ENCODE assay signal across 8 cellular contexts in the genomic region with DNA sequence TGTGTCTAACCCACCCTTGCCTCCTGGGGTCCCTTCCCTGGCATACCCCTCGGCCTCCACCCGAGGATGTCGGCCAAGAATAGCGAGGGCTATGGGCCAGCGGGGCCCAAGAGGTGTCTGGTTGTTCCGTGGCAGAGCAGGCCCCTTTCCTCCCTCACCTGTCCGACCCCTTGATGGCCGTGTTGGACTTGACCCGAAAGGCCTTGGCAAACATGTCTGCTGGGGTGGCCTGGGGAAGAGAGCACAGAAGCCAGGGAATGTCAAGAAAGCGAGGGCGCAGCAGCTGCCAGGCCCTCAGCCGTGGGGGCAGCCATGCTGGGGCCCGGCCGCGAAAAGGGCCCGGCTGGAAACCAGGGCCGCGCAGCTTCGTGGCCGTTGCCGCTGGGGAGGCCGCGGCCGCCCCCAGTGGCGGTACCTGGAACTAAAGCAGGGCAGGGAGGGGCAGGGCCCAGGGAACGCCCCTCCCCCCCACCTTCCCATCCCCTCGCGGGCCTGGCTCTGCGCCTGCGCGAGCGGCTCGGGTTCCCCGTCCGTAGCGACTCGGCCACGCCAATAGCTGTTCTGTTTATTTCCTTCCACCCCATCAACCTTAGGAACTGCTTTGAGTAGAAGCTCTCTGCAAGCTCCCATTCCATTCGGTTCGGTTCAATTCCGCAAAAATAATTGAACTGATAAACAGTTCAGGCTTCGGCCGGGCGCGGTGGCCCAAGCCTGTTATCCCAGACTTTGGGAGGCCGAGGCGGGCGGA. TPM values are rescaled to one million over a fixed set of nuclear protein-coding genes. Genes with fewer than 3 reads are reported as not detected.
DNase-seq lines count a peak whose midpoint lies in the region; ATAC-seq and TF ChIP-seq lines count a peak whose summit lies in the region.

EIF2D (minus strand) TSS at position 337 of the 748 bp plus-strand sequence; CDS start at position 214, 123 bp downstream.

- in situ Hi-C loops in KBM-7 (cut with MboI; ENCODE audit: low pct_unique_long_range_greater_than_20kb, low sequenced_read_pairs): no loop called here

- peaks cover 16% of the 10 kb centered on the region for H3K79me2 ChIP-seq in PC-3 (ENCODE audit: low read length)

- H3K4me2 ChIP-seq in PC-3 (ENCODE audit: low read length): peak within 1 kb of the TSS; percentile 82

- TF ChIP-seq CTCF in PC-3 (conservative IDR thresholded peaks at IDR 0.05; ENCODE audit: low read depth, low read length) (peak; percentile 98), epithelial cell of esophagus (IDR thresholded peaks at IDR 0.05; ENCODE audit: insufficient read depth, low read depth, low read length, missing control alignments) (peak; percentile 75)

- CTCF ChIA-PET in PC-3 (lab: Charles Lee): interaction anchor here (0.6 to 1.7 kb wide), 28 partner anchors 9 to 709 kb away, joined by 3 to 23 read pairs (median 4); partner anchors contain the start of genes DYRK3, IKBKE and MAPKAPK2

- peak within 1 kb of the TSS; percentile 92 for H3K9ac ChIP-seq in PC-3 (ENCODE audit: low read length)

- H3K4me1 ChIP-seq in PC-3 (ENCODE audit: insufficient read depth, low read length): peaks cover 7% of the 10 kb centered on the region

- peaks cover 3% of the 10 kb centered on the region for H3F3A ChIP-seq in PC-3 (ENCODE audit: low read length, unreplicated experiment)

- POLR2A ChIA-PET in PC-3 (lab: Charles Lee; ENCODE audit: unreplicated experiment): interaction anchor here (0.6 to 1.2 kb wide), 15 partner anchors 11 to 421 kb away, joined by 3 to 13 read pairs (median 4); partner anchors contain the start of gene DYRK3

- no peaks in the 10 kb centered on the region for H4K20me1 ChIP-seq in PC-3 (ENCODE audit: low read length)

- no peaks in the 10 kb centered on the region for H3K9me2 ChIP-seq in PC-3 (replicated peaks; ENCODE audit: low read length)

- no peaks in the 10 kb centered on the region for H3K27me3 ChIP-seq in PC-3 (ENCODE audit: low read length)

- peak within 1 kb of the TSS; percentile 87 for H3K4me3 ChIP-seq in PC-3 (ENCODE audit: low read length)
- peak within 1 kb of the TSS; percentile 86 for H3K4me3 ChIP-seq in epithelial cell of esophagus (ENCODE audit: low read length)

- ATAC-seq in GM21576 (IDR thresholded peaks at IDR 0.05; ENCODE audit: unreplicated experiment) (peak; percentile 89), PC-3 (peak; percentile 94)

- peak within 1 kb of the TSS; percentile 53 for H3K27ac ChIP-seq in PC-3 (ENCODE audit: low read length)

- BruUV-seq in PC-3 (replicated peaks; lab: Mats Ljungman, UMichigan): no TSS peak

- H2AFZ ChIP-seq in PC-3 (ENCODE audit: low read length): peak within 1 kb of the TSS; percentile 87

- peaks cover 11% of the 10 kb centered on the region; the same call in 1 of the 2 replicates for H3K36me3 ChIP-seq in PC-3 (ENCODE audit: low read depth, low read length)

- DNase-seq in DMS153 (lab: John Stamatoyannopoulos, UW) (peak; percentile 92), KBM-7 (peak; percentile 96), PC-3 (peak; percentile 99), activated T-cell treated with anti-CD3 and anti-CD28 coated beads for 4 hours (peak; percentile 90), epithelial cell of esophagus (ENCODE audit: low read depth) (peak; percentile 91), mucosa of gallbladder (ENCODE audit: low spot score) (peak; percentile 95)
- peak; percentile 92 for DNase-seq in stimulated activated CD8-positive, alpha-beta memory T cell treated with anti-CD3 and anti-CD28 coated beads, Interleukin-4, amount 100 ng/mL, for 24 hours (ENCODE audit: low read depth)

- intact Hi-C loops in PC-3 (cut with micrococcal nuclease): loop anchor here (2.0 kb wide), 1 partner anchor 22 kb away; the partner anchor contains the start of gene DYRK3

- no peaks in the 10 kb centered on the region for H3K9me3 ChIP-seq in PC-3 (ENCODE audit: low read length)

RNA-seq across cellular contexts. Expression of gene EIF2D, which starts in this region (rescaled TPM):
- 107 and 110 TPM in 2 replicates for total RNA-seq in PC-3 (2014; rRNA removed)
- total RNA-seq in mucosa of gallbladder: 41.2 TPM

Comparison
In these comparisons a context has a peak if more than half of its experiments do, and no peak if none do; other contexts are left out.
1. Peak in every context shown above with its lines: DNase-seq, ATAC-seq, H3K4me3 ChIP-seq and H3K27ac ChIP-seq.